2 cellular contexts compared by ENCODE assay signal in the genomic region with DNA sequence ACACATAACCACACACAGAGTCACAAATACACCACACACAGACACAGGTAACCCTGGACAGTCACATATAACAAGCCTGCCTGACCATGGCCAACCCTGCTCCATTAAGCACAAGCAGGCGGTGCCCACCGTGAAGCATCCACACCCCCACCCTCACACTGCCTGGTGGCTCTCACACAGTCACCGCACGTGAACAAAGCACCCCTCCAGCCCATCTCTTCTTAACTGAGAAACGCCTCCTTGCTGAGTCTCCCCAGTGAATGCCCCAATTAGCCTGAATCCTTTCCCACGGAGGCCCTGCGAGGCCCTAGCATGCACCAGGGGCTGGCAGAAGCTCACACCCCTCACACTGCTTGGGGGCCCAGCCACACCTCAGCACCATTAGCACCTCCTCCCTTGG.
TF ChIP-seq lines count a peak whose summit lies in the region.

No MANE protein-coding gene starts in this region.

TF ChIP-seq in HEK293, 187 proteins besides CTCF, POLR2A, EP300 and RAD21:
- TF ChIP-seq ZXDB (tag by site-specific recombination; IDR thresholded peaks at IDR 0.05): no peak
- no peak for TF ChIP-seq KLF8 (tag by site-specific recombination; IDR thresholded peaks at IDR 0.05)
- 0 out of 2 replicates have a peak, but pooled peaks have one; percentile 35 for TF ChIP-seq ZNF473 (tag by site-specific recombination; IDR thresholded peaks at IDR 0.05)
- no peak for TF ChIP-seq ZNF174 (tag by site-specific recombination; IDR thresholded peaks at IDR 0.05)
- no peak for TF ChIP-seq TCF7L2 (IDR thresholded peaks at IDR 0.05; ENCODE audit: borderline replicate concordance, low read depth, low read length)
- TF ChIP-seq SALL2 (tag by site-specific recombination; IDR thresholded peaks at IDR 0.05; ENCODE audit: borderline replicate concordance): no peak

TF ChIP-seq in K562, 482 proteins besides CTCF, POLR2A, EP300 and RAD21:
- TF ChIP-seq BHLHE40 (IDR thresholded peaks at IDR 0.05; ENCODE audit: low read length) (0 out of 2 replicates have a peak, but pooled peaks have one; percentile 6), RNF219 (CRISPR knock-in tag; IDR thresholded peaks at IDR 0.05) (no peak)
